Comparison of ENCODE assay signal across 25 cellular contexts in the genomic region with DNA sequence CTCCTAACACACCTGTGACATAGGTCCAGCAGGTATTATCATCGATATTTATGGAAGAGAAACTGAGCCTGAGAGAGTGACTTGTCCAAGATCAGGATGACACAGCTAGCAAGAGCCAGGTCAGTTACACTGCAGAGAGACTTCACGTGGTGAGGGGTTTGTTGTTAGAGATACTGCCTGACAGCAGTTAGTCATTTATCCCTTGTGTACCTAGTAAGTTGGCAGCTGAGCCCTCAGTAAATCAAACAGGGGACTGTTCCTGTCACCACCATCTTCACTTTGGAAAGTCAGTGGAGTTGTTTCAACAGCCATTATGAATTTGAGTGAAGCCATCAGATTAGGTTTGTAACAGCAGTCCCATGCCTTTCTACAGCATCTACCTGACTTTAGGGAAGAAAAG.
"Had no signal": no experiment of that assay in that cellular context is flagged by ENCODE, and none has a peak within 500 bp of the region (broad histone marks: within the 10 kb centered on the region; RNA-seq: fewer than 3 reads in every experiment).

No MANE protein-coding gene starts in this region.

- H3K36me3 ChIP-seq: ovary had no signal

- H3K9me3 ChIP-seq: esophagus squamous epithelium, left lung, lower lobe of right lung, ovary, right lobe of liver, suprapubic skin, transverse colon, vagina had no signal

- H3K4me3 ChIP-seq: esophagus squamous epithelium, left lung, lower lobe of right lung, ovary, right lobe of liver, suprapubic skin, transverse colon, vagina had no signal

- H3K27me3 ChIP-seq: esophagus squamous epithelium, left lung, ovary, right lobe of liver, suprapubic skin, transverse colon, vagina had no signal

- H3K4me1 ChIP-seq: esophagus squamous epithelium, lower lobe of right lung, right lobe of liver, suprapubic skin, transverse colon, vagina had no signal

- H3K27ac ChIP-seq: esophagus squamous epithelium, left lung, lower lobe of right lung, ovary, right lobe of liver, suprapubic skin, transverse colon, vagina had no signal

- ATAC-seq: effector memory CD8-positive, alpha-beta T cell; left cardiac atrium; left lung; lower lobe of right lung; natural killer cell; stimulated activated naive B cell treated with anti-CD40 and anti-IgM and Interleukin-4, amounts not matched to agents 10 μg/mL and 1 μg/mL and 100 μg/mL, for 72 hours; stimulated activated naive CD8-positive, alpha-beta T cell treated with anti-CD3 and anti-CD28 coated beads, Interleukin-15, amount 100 ng/mL, for 72 hours had no signal

- DNase-seq: cortex of kidney; effector memory CD8-positive, alpha-beta T cell; erythroblast; esophagus squamous epithelium; foreskin melanocyte; hypothalamus; kidney; left cardiac atrium; left lung; lower lobe of right lung; natural killer cell; occipital lobe; ovary; posterior cingulate gyrus; retina; right lobe of liver; small intestine; stimulated activated CD4-positive, alpha-beta T cell treated with anti-CD3 and anti-CD28 coated beads, Interleukin-15, amount 100 ng/mL, for 24 hours; stimulated activated CD4-positive, alpha-beta T cell treated with anti-CD3 and anti-CD28 coated beads, Interleukin-2, amount 100 ng/mL, for 48 hours; stimulated activated naive B cell treated with anti-CD40 and anti-IgM and Interleukin-4, amounts not matched to agents 10 μg/mL and 1 μg/mL and 100 μg/mL, for 72 hours; stimulated activated naive CD8-positive, alpha-beta T cell treated with anti-CD3 and anti-CD28 coated beads, Interleukin-15, amount 100 ng/mL, for 72 hours; transverse colon had no signal

- FAIRE-seq: endometrium, kidney, small intestine had no signal
